In the genomic region with DNA sequence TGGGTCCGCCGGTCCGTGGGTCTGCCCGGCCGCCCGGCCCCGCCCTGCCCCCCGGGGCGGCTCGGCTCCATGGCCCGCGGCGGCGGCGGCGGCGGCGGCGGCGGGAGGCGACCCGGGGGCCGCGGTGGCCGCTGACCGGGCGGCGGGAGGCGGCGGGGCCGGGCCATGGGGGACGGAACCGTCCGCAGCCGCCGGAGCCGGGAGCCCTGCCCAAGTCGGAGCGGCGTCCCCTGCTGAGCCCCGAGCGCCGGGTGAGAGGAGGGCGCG, we compare ENCODE assay signal across 6 cellular contexts. TPM values are rescaled to one million over a fixed set of nuclear protein-coding genes. Genes with fewer than 3 reads are reported as not detected.
DNase-seq lines count a peak whose midpoint lies in the region; FAIRE-seq and TF ChIP-seq lines count a peak whose summit lies in the region.

No MANE protein-coding gene starts in this region.

- H4K91ac ChIP-seq in H1 (replicated peaks; ENCODE audit: insufficient read length, low read length): no peak overlapping the region

- CTCF ChIA-PET in H1 (lab: Charles Lee; ENCODE audit: partially characterized antibody): interaction anchor here (0.8 to 1.1 kb wide), 2 partner anchors 9 to 15 kb away, joined by 3 to 5 read pairs; no protein-coding TSS in a partner anchor

- TF ChIP-seq CTCF in HFF-Myc (IDR thresholded peaks at IDR 0.05; ENCODE audit: low read depth, low read length, missing control alignments) (no peak), H1 (IDR thresholded peaks at IDR 0.05; ENCODE audit: control extremely low read depth in 1 of 3, insufficient read depth in 1 of 3, low read depth in 1 of 3, low read length in 3 of 3) (no peak)

- H3K79me2 ChIP-seq in H1 (ENCODE audit: control insufficient read depth in 1 of 2, insufficient read depth in 2 of 2, low read length in 2 of 2): peaks cover 0 to 24% of the 10 kb centered on the region in 2 experiments; a peak in 2 of 4 replicates

- H2BK20ac ChIP-seq in H1 (ENCODE audit: low read length): no peak overlapping the region

- H3K14ac ChIP-seq in H1 (ENCODE audit: insufficient read length): no peak overlapping the region

- H3K4me1 ChIP-seq in H1 (replicated peaks in 1 of 4; ENCODE audit: control insufficient read depth in 3 of 4, insufficient read depth in 4 of 4, low read length in 3 of 4) (peaks cover 4 to 17% (median 15%) of the 10 kb centered on the region in 4 experiments), skeletal muscle satellite cell (ENCODE audit: control insufficient read depth, insufficient read depth, low read length) (peaks cover 58% of the 10 kb centered on the region)

- TF ChIP-seq EP300 in H1 (IDR thresholded peaks at IDR 0.05; ENCODE audit: borderline replicate concordance in 1 of 2, low read depth in 2 of 2, low read length in 2 of 2): no peak

- peaks cover 28% of the 10 kb centered on the region for H3K79me1 ChIP-seq in H1 (ENCODE audit: low read depth, low read length)

- H2BK15ac ChIP-seq in H1 (ENCODE audit: low read length): no peak overlapping the region

- H2BK120ac ChIP-seq in H1 (replicated peaks; ENCODE audit: low read depth, low read length): no peak overlapping the region

- H3K23me2 ChIP-seq in H1 (ENCODE audit: low read depth, low read length): peaks cover 24% of the 10 kb centered on the region

- no peak for TF ChIP-seq POLR2A in H1 (IDR thresholded peaks at IDR 0.05; ENCODE audit: control extremely low read depth in 1 of 2, low read depth in 2 of 2, low read length in 2 of 2)

- H3K36me3 ChIP-seq in H1 (ENCODE audit: control insufficient read depth in 2 of 4, insufficient read depth in 4 of 4, low read length in 3 of 4) (peaks cover 2 to 23% (median 15%) of the 10 kb centered on the region in 4 experiments; a peak in 5 of 8 replicates), skeletal muscle satellite cell (ENCODE audit: insufficient read depth, low read length) (peaks cover 36% of the 10 kb centered on the region)

- no peak overlapping the region for H3K18ac ChIP-seq in H1 (ENCODE audit: extremely low read depth, low read length)

- H4K20me1 ChIP-seq in H1 (replicated peaks in 1 of 2; ENCODE audit: control insufficient read depth in 1 of 2, insufficient read depth in 2 of 2, low read length in 2 of 2): peaks cover 2 to 35% of the 10 kb centered on the region in 2 experiments

- no peak overlapping the region for H3K56ac ChIP-seq in H1 (replicated peaks; ENCODE audit: insufficient read length, low read depth, low read length)

- no peak overlapping the region for H2AK5ac ChIP-seq in H1 (ENCODE audit: low read depth, low read length)

- no peak overlapping the region for H4K5ac ChIP-seq in H1 (ENCODE audit: insufficient read length, low read depth, low read length)

- H3K23ac ChIP-seq in H1 (ENCODE audit: insufficient read length): no peak overlapping the region

- H4K8ac ChIP-seq in H1 (ENCODE audit: extremely low read depth, insufficient read depth, low read length): peak overlapping the region; percentile 89

- no peak for TF ChIP-seq RAD21 in H1 (IDR thresholded peaks at IDR 0.05 in 1 of 2, conservative IDR thresholded peaks at IDR 0.05 in 1 of 2; ENCODE audit: low read depth in 2 of 2, low read length in 2 of 2)

- DNase-seq in HFF-Myc (ENCODE audit: extremely low read depth, low read depth): no peak
- no peak for DNase-seq in H1 (ENCODE audit: low read depth in 1 of 2, low spot score in 2 of 2)
- DNase-seq in HUDEP-2 (lab: John Stamatoyannopoulos, UW; ENCODE audit: unreplicated experiment in 76 of 76): no peak
- DNase-seq in stimulated activated CD4-positive, alpha-beta T cell treated with anti-CD3 and anti-CD28 coated beads, Interleukin-4, amount 100 ng/mL, for 24 hours: no peak
- DNase-seq in D341Med (ENCODE audit: low spot score): no peak

- no CpG with 5 or more reads among the region's 45 CpGs for WGBS in H1 (ENCODE audit: extremely low coverage in 1 of 2, insufficient coverage in 1 of 2, insufficient read length in 1 of 2, insufficient replicate concordance in 2 of 2, low coverage in 1 of 2, low lambda C conversion rate in 2 of 2, missing lambda C conversion rate in 1 of 2), 2 experiments

- no peak overlapping the region for H3K27ac ChIP-seq in H1 (ENCODE audit: low read depth, low read length)

- no peak overlapping the region for H2BK12ac ChIP-seq in H1 (ENCODE audit: low read depth, low read length)

- H3K9ac ChIP-seq in H1 (replicated peaks in 1 of 4; ENCODE audit: extremely low read depth in 1 of 4, low read depth in 3 of 4, low read length in 3 of 4): peak overlapping the region in 3 of 4 experiments; percentile 36 to 87 (median 72); a peak in 3 of 7 replicates
- H3K9ac ChIP-seq in skeletal muscle satellite cell (ENCODE audit: low read depth, low read length): peak overlapping the region; percentile 83

- POLR2A ChIA-PET in H1 (lab: Charles Lee; ENCODE audit: partially characterized antibody): interaction anchor here (1.5 to 12.9 kb wide), 3 partner anchors 9 to 11 kb away, joined by 5 to 189 read pairs (median 10); partner anchors contain the start of genes CCDC24 and DPH2

- H2AFZ ChIP-seq in H1 (ENCODE audit: low read length): no peak overlapping the region

- H3K9me3 ChIP-seq in H1 (ENCODE audit: insufficient read depth in 2 of 2, low read depth in 1 of 2, low read length in 1 of 2) (no peaks in the 10 kb centered on the region), skeletal muscle satellite cell (replicated peaks; ENCODE audit: low read length) (no peaks in the 10 kb centered on the region)

- H3K27me3 ChIP-seq in H1 (replicated peaks in 1 of 4; ENCODE audit: control insufficient read depth in 3 of 4, extremely low read depth in 1 of 4, insufficient read depth in 3 of 4, low read length in 3 of 4) (no peaks in the 10 kb centered on the region), skeletal muscle satellite cell (ENCODE audit: control insufficient read depth, insufficient read depth, low read length) (no peaks in the 10 kb centered on the region)

- no peak for FAIRE-seq in H1 (lab: Jason Lieb, UNC)

- H3K4me2 ChIP-seq in H1 (ENCODE audit: insufficient read depth in 1 of 2, low read depth in 2 of 2, low read length in 2 of 2): peak overlapping the region; percentile 61 to 85; a peak in 3 of 4 replicates
- H3K4me2 ChIP-seq in skeletal muscle satellite cell (ENCODE audit: low read length): peak overlapping the region; percentile 99

- H3K4ac ChIP-seq in H1 (replicated peaks; ENCODE audit: insufficient read length, low read depth, low read length): no peak overlapping the region

- peak overlapping the region; percentile 63 for H3K4me3 ChIP-seq in HFF-Myc (replicated peaks; ENCODE audit: low read depth, low read length)
- H3K4me3 ChIP-seq in H1 (ENCODE audit: extremely low read depth in 1 of 4, insufficient read depth in 2 of 4, low read depth in 3 of 4, low read length in 4 of 4): peak overlapping the region; percentile 42 to 74 (median 64); a peak in 7 of 8 replicates
- H3K4me3 ChIP-seq in skeletal muscle satellite cell (ENCODE audit: low read length): peak overlapping the region; percentile 89

- no peak overlapping the region for H2BK5ac ChIP-seq in H1 (ENCODE audit: low read depth, low read length)

RNA-seq across cellular contexts. Expression of gene B4GALT2, which starts 0.2 kb away (rescaled TPM):
- 56.5 and 60.6 TPM in 2 replicates for total RNA-seq in H1 (2021; fragmentation: NEBNext Ultra II Directional; extraction: Animal tissue kit (Norgen Biotek cat#: 25700))
- polyA plus RNA-seq in H1 (2011; rRNA removed): 121 and 152 TPM in 2 replicates
- 73.9 TPM for polyA plus RNA-seq in H1 (2011; cell fraction: cytosol; rRNA removed)
- polyA plus RNA-seq in H1 (2011; cell fraction: nucleus; rRNA removed): 116 TPM
- polyA plus RNA-seq in H1 (2012, experiment 1 of 2): 39.4 to 75.9 TPM (median 64.3 TPM) in 4 replicates
- polyA plus RNA-seq in H1 (2012, experiment 2 of 2): 69.9 TPM
- polyA plus RNA-seq in H1 (2013, experiment 1 of 2): 41.5 TPM
- 41.4 TPM for polyA plus RNA-seq in H1 (2013, experiment 2 of 2)
- 37.6 and 38.8 TPM in 2 replicates for polyA minus RNA-seq in H1 (2011; rRNA and poly(A)+ RNA removed)
- polyA minus RNA-seq in H1 (2011; cell fraction: cytosol; rRNA and poly(A)+ RNA removed): 44.5 TPM
- 39.0 TPM for polyA minus RNA-seq in H1 (2011; cell fraction: nucleus; rRNA and poly(A)+ RNA removed)
- total RNA-seq in skeletal muscle satellite cell (2012; rRNA removed): 72.8 and 94.4 TPM in 2 replicates

RNA-seq across cellular contexts. Expression of gene ATP6V0B, which starts 4.4 kb away (rescaled TPM):
- 105 and 106 TPM in 2 replicates for total RNA-seq in H1 (2021; fragmentation: NEBNext Ultra II Directional; extraction: Animal tissue kit (Norgen Biotek cat#: 25700))
- polyA plus RNA-seq in H1 (2011; rRNA removed): 302 and 308 TPM in 2 replicates
- polyA plus RNA-seq in H1 (2011; cell fraction: cytosol; rRNA removed): 184 TPM
- polyA plus RNA-seq in H1 (2011; cell fraction: nucleus; rRNA removed): 229 TPM
- 67.6 to 121 TPM (median 110 TPM) in 4 replicates for polyA plus RNA-seq in H1 (2012, experiment 1 of 2)
- polyA plus RNA-seq in H1 (2012, experiment 2 of 2): 213 TPM
- polyA plus RNA-seq in H1 (2013, experiment 1 of 2): 82.5 TPM
- polyA plus RNA-seq in H1 (2013, experiment 2 of 2): 103 TPM
- polyA minus RNA-seq in H1 (2011; rRNA and poly(A)+ RNA removed): 81.0 and 107 TPM in 2 replicates
- 56.4 TPM for polyA minus RNA-seq in H1 (2011; cell fraction: cytosol; rRNA and poly(A)+ RNA removed)
- 57.2 TPM for polyA minus RNA-seq in H1 (2011; cell fraction: nucleus; rRNA and poly(A)+ RNA removed)
- 75.8 and 112 TPM in 2 replicates for total RNA-seq in skeletal muscle satellite cell (2012; rRNA removed)

RNA-seq across cellular contexts. Expression of gene DPH2, which starts 9.4 kb away (rescaled TPM):
- total RNA-seq in H1 (2021; fragmentation: NEBNext Ultra II Directional; extraction: Animal tissue kit (Norgen Biotek cat#: 25700)): 64.9 and 65.3 TPM in 2 replicates
- 92.1 and 163 TPM in 2 replicates for polyA plus RNA-seq in H1 (2011; rRNA removed)
- polyA plus RNA-seq in H1 (2011; cell fraction: cytosol; rRNA removed): 86.7 TPM
- polyA plus RNA-seq in H1 (2011; cell fraction: nucleus; rRNA removed): 239 TPM
- polyA plus RNA-seq in H1 (2012, experiment 1 of 2): 43.5 to 63.1 TPM (median 52.3 TPM) in 4 replicates
- 81.4 TPM for polyA plus RNA-seq in H1 (2012, experiment 2 of 2)
- 39.0 TPM for polyA plus RNA-seq in H1 (2013, experiment 1 of 2)
- 35.0 TPM for polyA plus RNA-seq in H1 (2013, experiment 2 of 2)
- 74.9 and 79.0 TPM in 2 replicates for polyA minus RNA-seq in H1 (2011; rRNA and poly(A)+ RNA removed)
- 53.3 TPM for polyA minus RNA-seq in H1 (2011; cell fraction: cytosol; rRNA and poly(A)+ RNA removed)
- 78.0 TPM for polyA minus RNA-seq in H1 (2011; cell fraction: nucleus; rRNA and poly(A)+ RNA removed)
- 18.1 and 19.8 TPM in 2 replicates for total RNA-seq in skeletal muscle satellite cell (2012; rRNA removed)

RNA-seq across cellular contexts. Expression of gene CCDC24, which starts 12.2 kb away (rescaled TPM):
- 10.5 and 11.2 TPM in 2 replicates for total RNA-seq in H1 (2021; fragmentation: NEBNext Ultra II Directional; extraction: Animal tissue kit (Norgen Biotek cat#: 25700))
- polyA plus RNA-seq in H1 (2011; rRNA removed): 11.4 and 19.7 TPM in 2 replicates
- polyA plus RNA-seq in H1 (2011; cell fraction: cytosol; rRNA removed): 12.9 TPM
- polyA plus RNA-seq in H1 (2011; cell fraction: nucleus; rRNA removed): 18.6 TPM
- 9.6 to 17.8 TPM (median 12.7 TPM) in 4 replicates for polyA plus RNA-seq in H1 (2012, experiment 1 of 2)
- polyA plus RNA-seq in H1 (2012, experiment 2 of 2): 10.0 TPM
- 8.4 TPM for polyA plus RNA-seq in H1 (2013, experiment 1 of 2)
- 9.2 TPM for polyA plus RNA-seq in H1 (2013, experiment 2 of 2)
- 2.1 and 2.5 TPM in 2 replicates for polyA minus RNA-seq in H1 (2011; rRNA and poly(A)+ RNA removed)
- polyA minus RNA-seq in H1 (2011; cell fraction: cytosol; rRNA and poly(A)+ RNA removed): 7.6 TPM
- polyA minus RNA-seq in H1 (2011; cell fraction: nucleus; rRNA and poly(A)+ RNA removed): 4.4 TPM
- total RNA-seq in skeletal muscle satellite cell (2012; rRNA removed): 2.3 and 5.0 TPM in 2 replicates

RNA-seq across cellular contexts. Expression of gene IPO13, which starts 32.4 kb away (rescaled TPM):
- 20.7 and 23.0 TPM in 2 replicates for total RNA-seq in H1 (2021; fragmentation: NEBNext Ultra II Directional; extraction: Animal tissue kit (Norgen Biotek cat#: 25700))
- polyA plus RNA-seq in H1 (2011; rRNA removed): 27.0 and 29.4 TPM in 2 replicates
- polyA plus RNA-seq in H1 (2011; cell fraction: cytosol; rRNA removed): 21.9 TPM
- 39.3 TPM for polyA plus RNA-seq in H1 (2011; cell fraction: nucleus; rRNA removed)
- 17.0 to 24.3 TPM (median 21.8 TPM) in 4 replicates for polyA plus RNA-seq in H1 (2012, experiment 1 of 2)
- 28.0 TPM for polyA plus RNA-seq in H1 (2012, experiment 2 of 2)
- 10.8 TPM for polyA plus RNA-seq in H1 (2013, experiment 1 of 2)
- 10.3 TPM for polyA plus RNA-seq in H1 (2013, experiment 2 of 2)
- polyA minus RNA-seq in H1 (2011; rRNA and poly(A)+ RNA removed): 47.8 and 49.9 TPM in 2 replicates
- polyA minus RNA-seq in H1 (2011; cell fraction: cytosol; rRNA and poly(A)+ RNA removed): 19.0 TPM
- polyA minus RNA-seq in H1 (2011; cell fraction: nucleus; rRNA and poly(A)+ RNA removed): 22.4 TPM
- total RNA-seq in skeletal muscle satellite cell (2012; rRNA removed): 18.8 and 20.5 TPM in 2 replicates
